Comparison of ENCODE assay signal across 25 cellular contexts in genomic region chr15:60215225-60215963, GRCh38.
DNase-seq lines count a peak whose midpoint lies in the region; ATAC-seq, FAIRE-seq and TF ChIP-seq lines count a peak whose summit lies in the region.
"Had no signal": no experiment of that assay in that cellular context is flagged by ENCODE, and none has a peak within 500 bp of the region (broad histone marks: within the 10 kb centered on the region; RNA-seq: fewer than 3 reads in every experiment).

No MANE protein-coding gene starts in this region.

- POLR2A ChIA-PET in WTC11 (lab: Charles Lee): no interaction called here

- DNase-seq in DMS53 (lab: John Stamatoyannopoulos, UW) (peak; percentile 79), HFFc6 (no peak), WTC11 (ENCODE audit: low spot score) (no peak), mesothelial cell of epicardium (ENCODE audit: low spot score in 2 of 2, unreplicated experiment in 2 of 2) (no peak), GM12892 (ENCODE audit: insufficient read length) (no peak)
- DNase-seq in activated CD4-positive, alpha-beta T cell treated with anti-CD3 and anti-CD28 coated beads, Interleukin-2, amount 10 ng/mL, durations not matched to agents 24 days and 14 days: no peak
- DNase-seq: activated CD4-positive, alpha-beta T cell treated with anti-CD3 and anti-CD28 coated beads for 4 hours; activated naive CD8-positive, alpha-beta T cell treated with anti-CD3 and anti-CD28 coated beads, Interleukin-2, amount 50 U/mL, for 24 hours; activated T-cell treated with anti-CD3 and anti-CD28 coated beads, Interleukin-2, amount 50 U/mL, for 4 hours; central memory CD4-positive, alpha-beta T cell; gastrocnemius medialis; GM23248; naive thymus-derived CD8-positive, alpha-beta T cell; NCI-H1105; NCI-H1930; retina; Right ventricle myocardium superior; stimulated activated CD4-positive, alpha-beta T cell treated with anti-CD3 and anti-CD28 coated beads, Interleukin-2, amount 100 ng/mL, for 24 hours; stomach had no signal

- no peaks in the 10 kb centered on the region for H3K36me3 Mint-ChIP-seq in HFFc6 (ENCODE audit: low read depth)
- H3K36me3 Mint-ChIP-seq in WTC11: no peaks in the 10 kb centered on the region
- H3K36me3 Mint-ChIP-seq in mesothelial cell of epicardium: no peaks in the 10 kb centered on the region
- no peaks in the 10 kb centered on the region for H3K36me3 Mint-ChIP-seq in activated CD4-positive, alpha-beta T cell treated with anti-CD3 and anti-CD28 coated beads, Interleukin-2, amount 10 ng/mL, durations not matched to agents 24 days and 14 days (ENCODE audit: low read depth)
- H3K36me3 Mint-ChIP-seq: naive thymus-derived CD8-positive, alpha-beta T cell had no signal

- H3K4me3 Mint-ChIP-seq in HFFc6: no peak overlapping the region
- H3K4me3 Mint-ChIP-seq in WTC11: no peak overlapping the region
- H3K4me3 Mint-ChIP-seq in mesothelial cell of epicardium: no peak overlapping the region
- no peak overlapping the region for H3K4me3 Mint-ChIP-seq in activated CD4-positive, alpha-beta T cell treated with anti-CD3 and anti-CD28 coated beads, Interleukin-2, amount 10 ng/mL, durations not matched to agents 24 days and 14 days
- H3K4me3 Mint-ChIP-seq: activated naive CD8-positive, alpha-beta T cell treated with anti-CD3 and anti-CD28 coated beads, Interleukin-2, amount 50 U/mL, for 24 hours; activated T-cell treated with anti-CD3 and anti-CD28 coated beads, Interleukin-2, amount 50 U/mL, for 4 hours; dendritic cell treated with granulocyte-macrophage colony-stimulating factor and Interleukin-4, amounts not matched to agents 40 ng/mL and 50 ng/mL, for 4 days; naive thymus-derived CD8-positive, alpha-beta T cell had no signal

- TF ChIP-seq CTCF in HFFc6 (IDR thresholded peaks at IDR 0.05) (peak; percentile 17; the same call in 1 of the 2 replicates), WTC11 (IDR thresholded peaks at IDR 0.05) (no peak), mesothelial cell of epicardium (IDR thresholded peaks at IDR 0.05; ENCODE audit: unreplicated experiment) (peak; percentile 15)

- TF ChIP-seq POLR2A in GM12892 (IDR thresholded peaks at IDR 0.05; ENCODE audit: low read depth, low read length): no peak

- H3K4me1 Mint-ChIP-seq in HFFc6 (ENCODE audit: low read depth) (no peaks in the 10 kb centered on the region), WTC11 (no peaks in the 10 kb centered on the region; the same call in 1 of the 2 replicates), mesothelial cell of epicardium (no peaks in the 10 kb centered on the region)
- H3K4me1 Mint-ChIP-seq in activated CD4-positive, alpha-beta T cell treated with anti-CD3 and anti-CD28 coated beads, Interleukin-2, amount 10 ng/mL, durations not matched to agents 24 days and 14 days: no peaks in the 10 kb centered on the region
- H3K4me1 Mint-ChIP-seq: activated naive CD8-positive, alpha-beta T cell treated with anti-CD3 and anti-CD28 coated beads, Interleukin-2, amount 50 U/mL, for 24 hours; naive thymus-derived CD8-positive, alpha-beta T cell had no signal

- no peak overlapping the region for H3K27ac Mint-ChIP-seq in HFFc6
- no peak overlapping the region for H3K27ac Mint-ChIP-seq in WTC11
- H3K27ac Mint-ChIP-seq in mesothelial cell of epicardium: no peak overlapping the region
- H3K27ac Mint-ChIP-seq in activated CD4-positive, alpha-beta T cell treated with anti-CD3 and anti-CD28 coated beads, Interleukin-2, amount 10 ng/mL, durations not matched to agents 24 days and 14 days: no peak overlapping the region
- H3K27ac Mint-ChIP-seq: activated naive CD8-positive, alpha-beta T cell treated with anti-CD3 and anti-CD28 coated beads, Interleukin-2, amount 50 U/mL, for 24 hours; dendritic cell treated with granulocyte-macrophage colony-stimulating factor and Interleukin-4, amounts not matched to agents 40 ng/mL and 50 ng/mL, for 4 days; naive thymus-derived CD8-positive, alpha-beta T cell had no signal

- ATAC-seq in WTC11 (peak; percentile 92), HG03460 (IDR thresholded peaks at IDR 0.05; ENCODE audit: unreplicated experiment) (no peak), GM18511 (IDR thresholded peaks at IDR 0.05; ENCODE audit: unreplicated experiment) (no peak)
- ATAC-seq: activated naive CD8-positive, alpha-beta T cell treated with anti-CD3 and anti-CD28 coated beads, Interleukin-2, amount 50 U/mL, for 24 hours; activated T-cell treated with anti-CD3 and anti-CD28 coated beads, Interleukin-2, amount 50 U/mL, for 4 hours; gastrocnemius medialis; GM12878; left lobe of liver; naive thymus-derived CD8-positive, alpha-beta T cell had no signal

- intact Hi-C loops in activated CD4-positive, alpha-beta T cell treated with anti-CD3 and anti-CD28 coated beads, Interleukin-2, amount 10 ng/mL, durations not matched to agents 24 days and 14 days (cut with micrococcal nuclease): no loop called here

- no peaks in the 10 kb centered on the region for H3K9me3 Mint-ChIP-seq in HFFc6
- no peaks in the 10 kb centered on the region for H3K9me3 Mint-ChIP-seq in WTC11
- peaks cover 9% of the 10 kb centered on the region for H3K9me3 Mint-ChIP-seq in mesothelial cell of epicardium
- no peaks in the 10 kb centered on the region for H3K9me3 Mint-ChIP-seq in activated CD4-positive, alpha-beta T cell treated with anti-CD3 and anti-CD28 coated beads, Interleukin-2, amount 10 ng/mL, durations not matched to agents 24 days and 14 days
- H3K9me3 Mint-ChIP-seq: activated naive CD8-positive, alpha-beta T cell treated with anti-CD3 and anti-CD28 coated beads, Interleukin-2, amount 50 U/mL, for 24 hours; activated T-cell treated with anti-CD3 and anti-CD28 coated beads, Interleukin-2, amount 50 U/mL, for 4 hours; dendritic cell treated with granulocyte-macrophage colony-stimulating factor and Interleukin-4, amounts not matched to agents 40 ng/mL and 50 ng/mL, for 4 days; naive thymus-derived CD8-positive, alpha-beta T cell had no signal

- peaks cover 6% of the 10 kb centered on the region for H3K27me3 Mint-ChIP-seq in HFFc6 (ENCODE audit: insufficient read depth)
- no peaks in the 10 kb centered on the region for H3K27me3 Mint-ChIP-seq in WTC11 (ENCODE audit: low read depth)
- peaks cover 55% of the 10 kb centered on the region for H3K27me3 Mint-ChIP-seq in mesothelial cell of epicardium (ENCODE audit: low read depth)
- H3K27me3 Mint-ChIP-seq in activated CD4-positive, alpha-beta T cell treated with anti-CD3 and anti-CD28 coated beads, Interleukin-2, amount 10 ng/mL, durations not matched to agents 24 days and 14 days: peaks cover 20% of the 10 kb centered on the region
- H3K27me3 Mint-ChIP-seq: dendritic cell treated with granulocyte-macrophage colony-stimulating factor and Interleukin-4, amounts not matched to agents 40 ng/mL and 50 ng/mL, for 4 days had no signal

- CTCF ChIA-PET in WTC11 (lab: Charles Lee): interaction anchor here (0.6 to 2.3 kb wide), 7 partner anchors 8 to 110 kb away, joined by 3 to 19 read pairs (median 4); no protein-coding TSS in a partner anchor

- FAIRE-seq in GM12892 (lab: Jason Lieb, UNC): no peak
- FAIRE-seq: endometrium, GM12878 had no signal

TF ChIP-seq in WTC11, 78 proteins besides CTCF, POLR2A, EP300 and RAD21 (continues in another document):
- TF ChIP-seq USF1 (CRISPR knock-in tag; IDR thresholded peaks at IDR 0.05) (no peak), ATF6 (CRISPR knock-in tag; IDR thresholded peaks at IDR 0.05) (no peak), ETV6 (CRISPR knock-in tag; IDR thresholded peaks at IDR 0.05) (no peak), AFF4 (CRISPR knock-in tag; IDR thresholded peaks at IDR 0.05; ENCODE audit: borderline replicate concordance) (no peak)
